Comparison of ENCODE assay signal across 27 cellular contexts in the genomic region with DNA sequence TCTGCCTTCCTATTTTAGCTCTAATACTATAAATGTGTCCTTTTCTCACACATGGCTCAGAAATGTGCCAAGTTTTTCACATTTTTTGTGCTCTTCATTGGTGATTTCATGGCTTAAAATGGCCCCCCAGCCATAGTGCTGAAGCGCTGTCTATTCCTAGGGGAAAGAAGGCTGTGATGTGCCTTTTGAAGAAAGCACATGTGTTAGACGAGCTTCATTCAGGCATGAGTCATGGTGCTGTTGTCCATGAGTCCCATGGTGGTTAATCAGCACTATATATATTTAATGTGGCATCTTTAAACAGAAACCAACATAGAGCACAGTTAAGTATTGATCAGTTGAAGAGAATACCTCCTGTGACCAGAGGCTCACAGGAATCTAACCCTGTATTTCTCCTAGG. TPM values are rescaled to one million over a fixed set of nuclear protein-coding genes. Genes with fewer than 3 reads are reported as not detected.
DNase-seq lines count a peak whose midpoint lies in the region; ATAC-seq and TF ChIP-seq lines count a peak whose summit lies in the region.
"Had no signal": no experiment of that assay in that cellular context is flagged by ENCODE, and none has a peak within 500 bp of the region (broad histone marks: within the 10 kb centered on the region; RNA-seq: fewer than 3 reads in every experiment).

No MANE protein-coding gene starts in this region.

- H3K4me3 Mint-ChIP-seq in HFFc6, result no peak overlapping the region
- H3K4me3 Mint-ChIP-seq: activated CD4-positive, alpha-beta T cell treated with anti-CD3 and anti-CD28 coated beads, Interleukin-2, amount 10 ng/mL, durations not matched to agents 7 days and 5 days; activated CD8-positive, alpha-beta memory T cell treated with anti-CD3 and anti-CD28 coated beads, Interleukin-2, amount 10 ng/mL, durations not matched to agents 7 days and 5 days; activated T-helper 1 cell treated with anti-CD3 and anti-CD28 coated beads, Interleukin-12 subunit alpha, Interleukin-12 subunit beta, Interleukin-2, Interleukin-4 antibody, amounts not matched to agents 30 ng/mL and 10 ng/mL and 1 ng/mL, durations not matched to agents 14 hours and 24 hours and 36 hours; CD4-positive, alpha-beta memory T cell; naive B cell; T-cell had no signal

- H4K91ac ChIP-seq in mesenchymal stem cell (ENCODE audit: low read length), result no peak overlapping the region

- peaks cover 4% of the 10 kb centered on the region for H3K27me3 Mint-ChIP-seq in HFFc6 (ENCODE audit: insufficient read depth)
- H3K27me3 Mint-ChIP-seq: naive B cell had no signal

- H3K79me1 ChIP-seq in mesenchymal stem cell (replicated peaks; ENCODE audit: low read length, poor library complexity, severe bottlenecking), result no peaks in the 10 kb centered on the region
- no peaks in the 10 kb centered on the region for H3K79me1 ChIP-seq in mesendoderm (ENCODE audit: low read length)

- DNase-seq in AG20443 (ENCODE audit: low spot score) (peak; percentile 40), HFFc6 (peak; percentile 28), brain microvascular endothelial cell (peak; percentile 61), mesenchymal stem cell (peak; percentile 26), heart right ventricle (no peak), mesendoderm (no peak), posterior cingulate gyrus (no peak)
- DNase-seq: activated CD4-positive, alpha-beta T cell treated with anti-CD3 and anti-CD28 coated beads, Interleukin-2, amount 10 ng/mL, durations not matched to agents 7 days and 5 days; activated CD8-positive, alpha-beta memory T cell treated with anti-CD3 and anti-CD28 coated beads, Interleukin-2, amount 10 ng/mL, durations not matched to agents 7 days and 5 days; CD4-positive, alpha-beta memory T cell; DMS153; effector CD8-positive, alpha-beta T cell; Karpas-422; naive B cell; NCI-H187 treated with DMSO at 0.1 percent for 48 hours; NCI-H345; NCI-H774; OCI-M1; retina; SHP77; stimulated activated CD4-positive, alpha-beta T cell treated with anti-CD3 and anti-CD28 coated beads, Interleukin-4, amount 100 ng/mL, for 4 hours; stimulated activated naive CD8-positive, alpha-beta T cell treated with anti-CD3 and anti-CD28 coated beads, Interleukin-15, Interleukin-2, amounts not matched to agents 100 U/mL and 50 U/mL, for 24 hours; T-cell; transverse colon had no signal

- intact Hi-C loops in heart right ventricle (cut with DNase I) (no loop called here), posterior cingulate gyrus (cut with DNase I) (no loop called here)

- H3K36me3 Mint-ChIP-seq in HFFc6 (ENCODE audit: low read depth), result no peaks in the 10 kb centered on the region; the same call in 1 of the 2 replicates
- H3K36me3 Mint-ChIP-seq: activated naive CD4-positive, alpha-beta T cell treated with anti-CD3 and anti-CD28 coated beads, Interleukin-2, amount 50 U/mL, for 72 hours; CD4-positive, alpha-beta memory T cell; naive B cell; T-cell had no signal

- H3K56ac ChIP-seq in mesendoderm (ENCODE audit: low read length), result no peak overlapping the region

- WGBS in mesenchymal stem cell, result 71% methylated on average over 1 of the region's 2 CpGs
- 68 to 81% methylated on average over 2 of the region's 2 CpGs for WGBS in heart right ventricle, 2 donors
- WGBS in mesendoderm (ENCODE audit: extremely low coverage, insufficient coverage, low lambda C conversion rate), result no CpG with 5 or more reads among the region's 2 CpGs

- H2AK5ac ChIP-seq in mesenchymal stem cell (ENCODE audit: low read length, severe bottlenecking) (no peak overlapping the region), mesendoderm (ENCODE audit: low read length) (no peak overlapping the region)

- H2BK12ac ChIP-seq in mesenchymal stem cell (ENCODE audit: low read length in 2 of 2), result no peak overlapping the region

- H3K9me3 Mint-ChIP-seq in HFFc6, result peaks cover 11% of the 10 kb centered on the region; the same call in 1 of the 2 replicates
- H3K9me3 Mint-ChIP-seq: activated naive CD4-positive, alpha-beta T cell treated with anti-CD3 and anti-CD28 coated beads, Interleukin-2, amount 50 U/mL, for 72 hours had no signal

- H3K27ac ChIP-seq in brain microvascular endothelial cell (no peak overlapping the region), mesenchymal stem cell (ENCODE audit: low read length, poor library complexity, severe bottlenecking) (no peak overlapping the region), heart right ventricle (no peak overlapping the region), mesendoderm (ENCODE audit: low read depth, low read length) (no peak overlapping the region)
- H3K27ac ChIP-seq: transverse colon had no signal

- H3K36me3 ChIP-seq in brain microvascular endothelial cell (replicated peaks) (no peaks in the 10 kb centered on the region), mesenchymal stem cell (ENCODE audit: control insufficient read depth in 1 of 2, insufficient read depth in 2 of 2, low read depth in 1 of 2, low read length in 2 of 2) (no peaks in the 10 kb centered on the region), heart right ventricle (no peaks in the 10 kb centered on the region), mesendoderm (ENCODE audit: control insufficient read depth, insufficient read depth, low read length) (no peaks in the 10 kb centered on the region)
- H3K36me3 ChIP-seq: transverse colon had no signal

- no peak overlapping the region for H3K4me3 ChIP-seq in brain microvascular endothelial cell (ENCODE audit: low read depth, low read length)
- H3K4me3 ChIP-seq in mesenchymal stem cell (ENCODE audit: insufficient read depth in 1 of 2, low read depth in 1 of 2, low read length in 2 of 2), result no peak overlapping the region
- H3K4me3 ChIP-seq in heart right ventricle, result no peak overlapping the region
- H3K4me3 ChIP-seq in mesendoderm (ENCODE audit: low read length), result no peak overlapping the region
- H3K4me3 ChIP-seq: transverse colon had no signal

- no peak overlapping the region for H3K23ac ChIP-seq in mesenchymal stem cell (ENCODE audit: low read length in 2 of 2)
- H3K23ac ChIP-seq in mesendoderm (ENCODE audit: low read length), result no peak overlapping the region

- no peak overlapping the region for H3K14ac ChIP-seq in mesenchymal stem cell (ENCODE audit: low read length in 2 of 2)

- H3K4me1 Mint-ChIP-seq in HFFc6 (ENCODE audit: low read depth), result peaks cover 14% of the 10 kb centered on the region
- H3K4me1 Mint-ChIP-seq: CD4-positive, alpha-beta memory T cell; naive B cell; T-cell had no signal

- H3K4me1 ChIP-seq in mesenchymal stem cell (ENCODE audit: control insufficient read depth, insufficient read depth, low read depth, low read length) (no peaks in the 10 kb centered on the region), heart right ventricle (no peaks in the 10 kb centered on the region), mesendoderm (ENCODE audit: control insufficient read depth, low read depth, low read length) (no peaks in the 10 kb centered on the region)
- H3K4me1 ChIP-seq: transverse colon had no signal

- H3K27ac Mint-ChIP-seq in HFFc6, result peak overlapping the region; percentile 21; the same call in 1 of the 2 replicates
- H3K27ac Mint-ChIP-seq: activated CD4-positive, alpha-beta T cell treated with anti-CD3 and anti-CD28 coated beads, Interleukin-2, amount 10 ng/mL, durations not matched to agents 7 days and 5 days; activated CD8-positive, alpha-beta memory T cell treated with anti-CD3 and anti-CD28 coated beads, Interleukin-2, amount 10 ng/mL, durations not matched to agents 7 days and 5 days; activated naive CD4-positive, alpha-beta T cell treated with anti-CD3 and anti-CD28 coated beads, Interleukin-2, amount 50 U/mL, for 72 hours; activated T-helper 1 cell treated with anti-CD3 and anti-CD28 coated beads, Interleukin-12 subunit alpha, Interleukin-12 subunit beta, Interleukin-2, Interleukin-4 antibody, amounts not matched to agents 30 ng/mL and 10 ng/mL and 1 ng/mL, durations not matched to agents 14 hours and 24 hours and 36 hours; CD4-positive, alpha-beta memory T cell; T-cell had no signal

- no peaks in the 10 kb centered on the region for H3K27me3 ChIP-seq in brain microvascular endothelial cell (replicated peaks)
- peaks cover 0 to 6% of the 10 kb centered on the region in 2 experiments for H3K27me3 ChIP-seq in mesenchymal stem cell (ENCODE audit: control insufficient read depth in 1 of 2, insufficient read depth in 1 of 2, low read length in 2 of 2)
- no peaks in the 10 kb centered on the region for H3K27me3 ChIP-seq in heart right ventricle
- no peaks in the 10 kb centered on the region for H3K27me3 ChIP-seq in mesendoderm (ENCODE audit: insufficient read depth, low read length, poor library complexity)
- H3K27me3 ChIP-seq: transverse colon had no signal

- H3K4ac ChIP-seq in mesenchymal stem cell (ENCODE audit: low read depth in 1 of 2, low read length in 2 of 2) (no peak overlapping the region), mesendoderm (ENCODE audit: low read depth, low read length) (no peak overlapping the region)

- TF ChIP-seq CTCF in HFFc6 (IDR thresholded peaks at IDR 0.05) (no peak), brain microvascular endothelial cell (IDR thresholded peaks at IDR 0.05; ENCODE audit: low read depth, low read length, missing control alignments) (no peak), heart right ventricle (IDR thresholded peaks at IDR 0.05) (no peak)

- in situ Hi-C loops in brain microvascular endothelial cell (cut with HindIII; ENCODE audit: low pct_ligation_motif_present, low sequenced_read_pairs), result no loop called here

- no peaks in the 10 kb centered on the region for H3K79me2 ChIP-seq in mesendoderm (ENCODE audit: control insufficient read depth, insufficient read depth, low read length)

- H4K5ac ChIP-seq in mesendoderm (ENCODE audit: low read length), result no peak overlapping the region

- H4K8ac ChIP-seq in mesenchymal stem cell (ENCODE audit: low read length) (no peak overlapping the region), mesendoderm (ENCODE audit: low read depth, low read length) (no peak overlapping the region)

- H2BK5ac ChIP-seq in mesenchymal stem cell (ENCODE audit: low read depth, low read length, poor library complexity, severe bottlenecking) (no peak overlapping the region), mesendoderm (ENCODE audit: low read length) (no peak overlapping the region)

- H3K4me2 ChIP-seq in mesenchymal stem cell (ENCODE audit: low read length, poor library complexity, severe bottlenecking), result no peak overlapping the region
- no peak overlapping the region for H3K4me2 ChIP-seq in mesendoderm (ENCODE audit: low read length)

- no peak overlapping the region for H2BK15ac ChIP-seq in mesenchymal stem cell (ENCODE audit: low read depth, poor library complexity, severe bottlenecking)
- no peak overlapping the region for H2BK15ac ChIP-seq in mesendoderm (replicated peaks; ENCODE audit: low read depth)

- no peak overlapping the region for H3K18ac ChIP-seq in mesenchymal stem cell (ENCODE audit: low read depth in 1 of 2, low read length in 2 of 2)
- no peak overlapping the region for H3K18ac ChIP-seq in mesendoderm (ENCODE audit: low read length)

- H3K9ac ChIP-seq in mesenchymal stem cell (ENCODE audit: low read length) (peak overlapping the region; percentile 26), mesendoderm (ENCODE audit: low read length) (no peak overlapping the region)

- H3K9me3 ChIP-seq in mesenchymal stem cell (ENCODE audit: control insufficient read depth, low read length), result no peaks in the 10 kb centered on the region
- H3K9me3 ChIP-seq in heart right ventricle, result peaks cover 0 to 12% (median 0%) of the 10 kb centered on the region in 11 donors
- H3K9me3 ChIP-seq: transverse colon had no signal

- H2AFZ ChIP-seq in mesenchymal stem cell (ENCODE audit: low read depth, low read length), result no peak overlapping the region

- ATAC-seq in heart right ventricle, result no peak
- ATAC-seq in HG03565 (IDR thresholded peaks at IDR 0.05; ENCODE audit: unreplicated experiment), result no peak
- ATAC-seq: activated CD8-positive, alpha-beta memory T cell treated with anti-CD3 and anti-CD28 coated beads, Interleukin-2, amount 10 ng/mL, durations not matched to agents 7 days and 5 days; stimulated activated naive CD8-positive, alpha-beta T cell treated with anti-CD3 and anti-CD28 coated beads, Interleukin-15, Interleukin-2, amounts not matched to agents 100 U/mL and 50 U/mL, for 24 hours; T-cell had no signal

- H2BK120ac ChIP-seq in mesenchymal stem cell (ENCODE audit: low read depth, low read length) (no peak overlapping the region), mesendoderm (ENCODE audit: low read depth, low read length) (no peak overlapping the region)

RNA-seq across cellular contexts. Expression of a gene that starts 55.8 kb away (rescaled TPM):
- total RNA-seq in HFFc6 (2021; fragmentation: NEBNext Ultra II Directional; extraction: Animal tissue kit (Norgen Biotek cat#: 25700)), result under 1 TPM in 1 of 6 experiments, not detected in 5; 0.14 TPM
- 0.18 TPM for polyA plus RNA-seq in mesenchymal stem cell (2013, experiment 1 of 2)
- polyA plus RNA-seq in mesenchymal stem cell (2013, experiment 2 of 2), result 0.29 TPM
- total RNA-seq in heart right ventricle, result 1 to 10 TPM in 7 of 10 donors, under 1 TPM in 3; 0.27 to 5.6 (median 2.0) TPM
- polyA plus RNA-seq in heart right ventricle, result 1 to 10 TPM; 1.1 to 1.2 TPM
- 0.08 TPM for polyA plus RNA-seq in mesendoderm (2013, experiment 1 of 2)
- 0.15 TPM for polyA plus RNA-seq in mesendoderm (2013, experiment 2 of 2)
- total RNA-seq: CD4-positive, alpha-beta memory T cell had no signal

Comparison
In these comparisons a context has a peak if more than half of its experiments do, and no peak if none do; other contexts are left out.
1. DNase-seq: peak in AG20443 (single experiment), HFFc6 (single experiment), brain microvascular endothelial cell (single experiment) and mesenchymal stem cell (single experiment); none in heart right ventricle (0 of 2), mesendoderm (single experiment) and posterior cingulate gyrus (0 of 10).